Comparison of ENCODE assay signal across 29 cellular contexts in genomic region chr7:42059275-42059674, GRCh38.
"Had no signal": no experiment of that assay in that cellular context is flagged by ENCODE, and none has a peak within 500 bp of the region (broad histone marks: within the 10 kb centered on the region; RNA-seq: fewer than 3 reads in every experiment).

No MANE protein-coding gene starts in this region.

- H3K4me1 Mint-ChIP-seq: activated CD8-positive, alpha-beta memory T cell treated with anti-CD3 and anti-CD28 coated beads, Interleukin-2, amount 10 ng/mL, durations not matched to agents 7 days and 5 days; activated naive CD4-positive, alpha-beta T cell treated with anti-CD3 and anti-CD28 coated beads, Interleukin-2, amount 10 ng/mL, durations not matched to agents 7 days and 5 days; activated naive CD8-positive, alpha-beta T cell treated with anti-CD3 and anti-CD28 coated beads, Interleukin-2, amount 50 U/mL, for 24 hours had no signal

- H3K27me3 Mint-ChIP-seq: activated CD4-positive, alpha-beta memory T cell treated with anti-CD3 and anti-CD28 coated beads for 36 hours; activated naive CD4-positive, alpha-beta T cell treated with anti-CD3 and anti-CD28 coated beads, Interleukin-2, amount 10 ng/mL, durations not matched to agents 7 days and 5 days; activated naive CD8-positive, alpha-beta T cell treated with anti-CD3 and anti-CD28 coated beads, Interleukin-2, amount 50 U/mL, for 24 hours; brain had no signal

- H3K36me3 Mint-ChIP-seq: activated CD4-positive, alpha-beta memory T cell treated with anti-CD3 and anti-CD28 coated beads for 36 hours; activated CD8-positive, alpha-beta memory T cell treated with anti-CD3 and anti-CD28 coated beads, Interleukin-2, amount 10 ng/mL, durations not matched to agents 7 days and 5 days; activated naive CD4-positive, alpha-beta T cell treated with anti-CD3 and anti-CD28 coated beads, Interleukin-2, amount 10 ng/mL, durations not matched to agents 7 days and 5 days; activated naive CD8-positive, alpha-beta T cell had no signal

- H3K9me3 Mint-ChIP-seq: activated CD4-positive, alpha-beta memory T cell treated with anti-CD3 and anti-CD28 coated beads for 36 hours; activated naive CD4-positive, alpha-beta T cell treated with anti-CD3 and anti-CD28 coated beads, Interleukin-2, amount 10 ng/mL, durations not matched to agents 7 days and 5 days; activated naive CD8-positive, alpha-beta T cell treated with anti-CD3 and anti-CD28 coated beads, Interleukin-2, amount 50 U/mL, for 24 hours had no signal

- ATAC-seq: activated CD4-positive, CD25-positive, alpha-beta regulatory T cell treated with anti-CD3 and anti-CD28 coated beads, Interleukin-2, amount 50 U/mL, for 24 hours; activated CD8-positive, alpha-beta memory T cell treated with anti-CD3 and anti-CD28 coated beads, Interleukin-2, amount 10 ng/mL, durations not matched to agents 7 days and 5 days; activated naive CD8-positive, alpha-beta T cell treated with anti-CD3 and anti-CD28 coated beads, Interleukin-2, amount 50 U/mL, for 24 hours; PC-3 had no signal

- FAIRE-seq: bronchial epithelial cell had no signal

- H3K4me3 ChIP-seq: Peyer's patch had no signal

- H3K36me3 ChIP-seq: Peyer's patch had no signal

- H3K27ac ChIP-seq: Peyer's patch had no signal

- H3K4me3 Mint-ChIP-seq: activated CD4-positive, alpha-beta memory T cell treated with anti-CD3 and anti-CD28 coated beads for 36 hours; activated CD8-positive, alpha-beta memory T cell treated with anti-CD3 and anti-CD28 coated beads, Interleukin-2, amount 10 ng/mL, durations not matched to agents 7 days and 5 days; activated naive CD4-positive, alpha-beta T cell treated with anti-CD3 and anti-CD28 coated beads, Interleukin-2, amount 10 ng/mL, durations not matched to agents 7 days and 5 days; activated naive CD8-positive, alpha-beta T cell; activated naive CD8-positive, alpha-beta T cell treated with anti-CD3 and anti-CD28 coated beads, Interleukin-2, amount 50 U/mL, for 24 hours; brain had no signal

- DNase-seq: activated CD4-positive, alpha-beta memory T cell treated with anti-CD3 and anti-CD28 coated beads for 36 hours; activated CD4-positive, alpha-beta T cell treated with anti-CD3 and anti-CD28 coated beads for 4 hours; activated CD4-positive, alpha-beta T cell treated with anti-CD3 and anti-CD28 coated beads, Interleukin-2, amount 50 U/mL, for 1 hour; activated CD8-positive, alpha-beta memory T cell treated with anti-CD3 and anti-CD28 coated beads, Interleukin-2, amount 10 ng/mL, durations not matched to agents 7 days and 5 days; activated CD8-positive, alpha-beta memory T cell treated with anti-CD3 and anti-CD28 coated beads, Interleukin-2, amount 50 U/mL, for 48 hours; activated effector memory CD4-positive, alpha-beta T cell treated with Interleukin-2 at 50 U/mL for 16 hours; activated naive CD4-positive, alpha-beta T cell treated with anti-CD3 and anti-CD28 coated beads, Interleukin-2, amount 10 ng/mL, durations not matched to agents 7 days and 5 days; activated naive CD8-positive, alpha-beta T cell treated with anti-CD3 and anti-CD28 coated beads, Interleukin-2, amount 50 U/mL, for 24 hours; activated T-cell treated with anti-CD3 and anti-CD28 coated beads, Interleukin-2, amount 50 U/mL, for 48 hours; anterior cingulate cortex; caudate nucleus; cerebellar nuclear complex; Karpas-422; KBM-7; NCI-H1105 treated with DMSO at 0.1 percent for 48 hours; NCI-H1436; NCI-H1694; NCI-H1930; NCI-H2081 treated with DMSO at 0.1 percent for 48 hours; NCI-H345; NCI-H524 treated with DMSO at 0.1 percent for 48 hours; PC-3; Peyer's patch; Right ventricle myocardium superior; T1000 had no signal

- H3K9me3 ChIP-seq: Peyer's patch had no signal

- H3K27ac Mint-ChIP-seq: activated CD4-positive, alpha-beta memory T cell treated with anti-CD3 and anti-CD28 coated beads for 36 hours; activated CD8-positive, alpha-beta memory T cell treated with anti-CD3 and anti-CD28 coated beads, Interleukin-2, amount 10 ng/mL, durations not matched to agents 7 days and 5 days; activated naive CD4-positive, alpha-beta T cell treated with anti-CD3 and anti-CD28 coated beads, Interleukin-2, amount 10 ng/mL, durations not matched to agents 7 days and 5 days; activated naive CD8-positive, alpha-beta T cell; activated naive CD8-positive, alpha-beta T cell treated with anti-CD3 and anti-CD28 coated beads, Interleukin-2, amount 50 U/mL, for 24 hours; brain had no signal

- H3K4me1 ChIP-seq: Peyer's patch had no signal
